11 cellular contexts compared by ENCODE assay signal in the genomic region with DNA sequence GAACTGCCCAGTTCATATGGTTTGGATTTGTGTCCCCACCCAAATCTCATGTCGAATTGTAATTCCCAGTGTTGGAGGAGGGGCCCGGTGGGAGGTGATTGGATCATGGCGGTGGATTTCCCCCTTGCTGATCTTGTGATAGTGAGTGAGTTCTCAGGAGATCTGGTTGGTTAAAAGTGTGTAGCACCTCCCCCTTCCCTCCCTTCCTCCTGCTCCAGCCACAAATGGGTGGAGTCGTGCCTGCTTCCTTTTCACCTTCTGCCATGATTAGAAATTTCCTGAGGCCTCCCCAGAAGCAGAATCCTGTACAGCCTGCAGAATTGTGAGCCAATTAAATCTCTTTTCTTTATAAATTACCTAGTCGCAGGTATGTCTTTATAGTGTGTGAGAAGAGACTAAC. TPM values are rescaled to one million over a fixed set of nuclear protein-coding genes. Genes with fewer than 3 reads are reported as not detected.
"Had no signal": no experiment of that assay in that cellular context is flagged by ENCODE, and none has a peak within 500 bp of the region (broad histone marks: within the 10 kb centered on the region; RNA-seq: fewer than 3 reads in every experiment).

No MANE protein-coding gene starts in this region.

RNA-seq across cellular contexts. Expression of gene SPATA9, which starts 23.4 kb away (rescaled TPM):
- total RNA-seq: dermis blood vessel endothelial cell; esophagus mucosa; esophagus squamous epithelium; glomerular endothelial cell; heart right ventricle; kidney epithelial cell; left ventricle myocardium superior; lower lobe of right lung; lung microvascular endothelial cell; naive thymus-derived CD8-positive, alpha-beta T cell had no signal
- polyA plus RNA-seq: keratinocyte had no signal
